9 cellular contexts compared by ENCODE assay signal in genomic region chr1:11982010-11982392, GRCh38. TPM values are rescaled to one million over a fixed set of nuclear protein-coding genes. Genes with fewer than 3 reads are reported as not detected.
A peak's percentile ranks its signal among the peaks of the same experiment; 100 is the strongest.
DNase-seq lines count a peak whose midpoint lies in the region; ATAC-seq and TF ChIP-seq lines count a peak whose summit lies in the region.
"Had no signal": no experiment of that assay in that cellular context is flagged by ENCODE, and none has a peak within 500 bp of the region (broad histone marks: within the 10 kb centered on the region; RNA-seq: fewer than 3 reads in every experiment).

No MANE protein-coding gene starts in this region.

- no peak overlapping the region for H2BK15ac ChIP-seq in mesenchymal stem cell (ENCODE audit: low read depth, poor library complexity, severe bottlenecking)

- peaks cover 21% of the 10 kb centered on the region for H3K36me3 Mint-ChIP-seq in CD4-positive, CD25-positive, alpha-beta regulatory T cell
- peaks cover 22% of the 10 kb centered on the region for H3K36me3 Mint-ChIP-seq in HFFc6 (ENCODE audit: low read depth)

- intact Hi-C loops in left colon (cut with DNase I, micrococcal nuclease), result no loop called here

- no peaks in the 10 kb centered on the region for H3K27me3 ChIP-seq in CD4-positive, CD25-positive, alpha-beta regulatory T cell (ENCODE audit: control insufficient read depth, insufficient read depth, low read length)
- H3K27me3 ChIP-seq in adipocyte (replicated peaks; ENCODE audit: control insufficient read depth, insufficient read depth, low read length) (no peaks in the 10 kb centered on the region), mesenchymal stem cell (ENCODE audit: control insufficient read depth in 1 of 2, insufficient read depth in 1 of 2, low read length in 2 of 2) (no peaks in the 10 kb centered on the region), WERI-Rb-1 (ENCODE audit: insufficient read depth, low read depth, severe bottlenecking) (no peaks in the 10 kb centered on the region)

- no peak overlapping the region for H3K4ac ChIP-seq in mesenchymal stem cell (ENCODE audit: low read depth in 1 of 2, low read length in 2 of 2)

- H3K36me3 ChIP-seq in CD4-positive, CD25-positive, alpha-beta regulatory T cell (ENCODE audit: control insufficient read depth, insufficient read depth, low read length), result peaks cover 33% of the 10 kb centered on the region
- H3K36me3 ChIP-seq in adipocyte (ENCODE audit: control insufficient read depth, insufficient read depth, low read length, severe bottlenecking) (peaks cover 27% of the 10 kb centered on the region), mesenchymal stem cell (ENCODE audit: control insufficient read depth in 1 of 2, insufficient read depth in 2 of 2, low read depth in 1 of 2, low read length in 2 of 2) (peaks cover 26 to 38% of the 10 kb centered on the region in 2 experiments), WERI-Rb-1 (peaks cover 50% of the 10 kb centered on the region)

- no peaks in the 10 kb centered on the region for H3K27me3 Mint-ChIP-seq in CD4-positive, CD25-positive, alpha-beta regulatory T cell
- H3K27me3 Mint-ChIP-seq in HFFc6 (ENCODE audit: insufficient read depth), result peaks cover 5% of the 10 kb centered on the region

- H3K4me2 ChIP-seq in mesenchymal stem cell (ENCODE audit: low read length, poor library complexity, severe bottlenecking), result no peak overlapping the region

- H2BK5ac ChIP-seq in mesenchymal stem cell (ENCODE audit: low read depth, low read length, poor library complexity, severe bottlenecking), result no peak overlapping the region

- H3K27ac Mint-ChIP-seq in CD4-positive, CD25-positive, alpha-beta regulatory T cell, result peak overlapping the region; percentile 72 to 94 (median 90)
- H3K27ac Mint-ChIP-seq in HFFc6, result peak overlapping the region; percentile 88

- peak in 1 of 3 donors; percentile 44 for DNase-seq in CD4-positive, CD25-positive, alpha-beta regulatory T cell
- DNase-seq in HFFc6, result peak; percentile 30
- peak; percentile 58 for DNase-seq in adipocyte (ENCODE audit: low read depth)
- no peak for DNase-seq in mesenchymal stem cell
- no peak for DNase-seq in NCI-H1417 treated with DMSO at 0.1 percent for 48 hours (lab: John Stamatoyannopoulos, UW)
- DNase-seq in pons (ENCODE audit: low spot score), result no peak
- no peak for DNase-seq in left colon
- no peak for DNase-seq in WERI-Rb-1
- DNase-seq: NCI-H2029 had no signal

- H3K4me1 ChIP-seq in CD4-positive, CD25-positive, alpha-beta regulatory T cell (ENCODE audit: control insufficient read depth, insufficient read depth, low read length, poor library complexity, severe bottlenecking), result peaks cover 23% of the 10 kb centered on the region
- H3K4me1 ChIP-seq in adipocyte (ENCODE audit: control insufficient read depth, insufficient read depth, low read length), result peaks cover 49% of the 10 kb centered on the region
- peaks cover 30% of the 10 kb centered on the region for H3K4me1 ChIP-seq in mesenchymal stem cell (ENCODE audit: control insufficient read depth, insufficient read depth, low read depth, low read length)

- ATAC-seq in CD4-positive, CD25-positive, alpha-beta regulatory T cell (ENCODE audit: low read depth in 2 of 2), result no peak
- ATAC-seq in left colon, result no peak

- H4K91ac ChIP-seq in mesenchymal stem cell (ENCODE audit: low read length), result no peak overlapping the region

- TF ChIP-seq CTCF in HFFc6 (IDR thresholded peaks at IDR 0.05), result peak; percentile 63
- no peak for TF ChIP-seq CTCF in WERI-Rb-1 (IDR thresholded peaks at IDR 0.05; ENCODE audit: low read depth, low read length)

- H2AFZ ChIP-seq in mesenchymal stem cell (ENCODE audit: low read depth, low read length), result no peak overlapping the region

- 100% methylated on average over 3 of the region's 3 CpGs for WGBS in mesenchymal stem cell

- H3K9me3 Mint-ChIP-seq in CD4-positive, CD25-positive, alpha-beta regulatory T cell, result no peaks in the 10 kb centered on the region
- H3K9me3 Mint-ChIP-seq in HFFc6, result no peaks in the 10 kb centered on the region

- H3K4me1 Mint-ChIP-seq in CD4-positive, CD25-positive, alpha-beta regulatory T cell, result peaks cover 13 to 59% (median 38%) of the 10 kb centered on the region in 4 donors
- H3K4me1 Mint-ChIP-seq in HFFc6 (ENCODE audit: low read depth), result peaks cover 60% of the 10 kb centered on the region

- H3K18ac ChIP-seq in mesenchymal stem cell (ENCODE audit: low read depth in 1 of 2, low read length in 2 of 2), result no peak overlapping the region

- no peak overlapping the region for H2AK5ac ChIP-seq in mesenchymal stem cell (ENCODE audit: low read length, severe bottlenecking)

- no peak overlapping the region for H3K27ac ChIP-seq in CD4-positive, CD25-positive, alpha-beta regulatory T cell (ENCODE audit: insufficient read depth, low read length, poor library complexity, severe bottlenecking)
- H3K27ac ChIP-seq in mesenchymal stem cell (ENCODE audit: low read length, poor library complexity, severe bottlenecking), result no peak overlapping the region
- no peak overlapping the region for H3K27ac ChIP-seq in WERI-Rb-1

- no peaks in the 10 kb centered on the region for H3K9me3 ChIP-seq in CD4-positive, CD25-positive, alpha-beta regulatory T cell (ENCODE audit: control insufficient read depth in 2 of 2, low read length in 2 of 2)
- H3K9me3 ChIP-seq in adipocyte (ENCODE audit: control insufficient read depth, low read length) (no peaks in the 10 kb centered on the region), mesenchymal stem cell (ENCODE audit: control insufficient read depth, low read length) (no peaks in the 10 kb centered on the region), WERI-Rb-1 (ENCODE audit: severe bottlenecking) (no peaks in the 10 kb centered on the region)

- H3K4me3 Mint-ChIP-seq in CD4-positive, CD25-positive, alpha-beta regulatory T cell, result peak overlapping the region; percentile 89 to 97 (median 94)
- peak overlapping the region; percentile 99 for H3K4me3 Mint-ChIP-seq in HFFc6

- no peak overlapping the region for H2BK12ac ChIP-seq in mesenchymal stem cell (ENCODE audit: low read length in 2 of 2)

- H3K79me1 ChIP-seq in mesenchymal stem cell (replicated peaks; ENCODE audit: low read length, poor library complexity, severe bottlenecking), result peaks cover 31% of the 10 kb centered on the region

- H3K14ac ChIP-seq in mesenchymal stem cell (ENCODE audit: low read length in 2 of 2), result no peak overlapping the region

- H3K23ac ChIP-seq in mesenchymal stem cell (ENCODE audit: low read length in 2 of 2), result no peak overlapping the region

- H3K4me3 ChIP-seq in CD4-positive, CD25-positive, alpha-beta regulatory T cell (ENCODE audit: low read depth, low read length), result no peak overlapping the region
- H3K4me3 ChIP-seq in adipocyte (ENCODE audit: low read length) (no peak overlapping the region), mesenchymal stem cell (ENCODE audit: insufficient read depth in 1 of 2, low read depth in 1 of 2, low read length in 2 of 2) (peak overlapping the region in 1 of 2 experiments; percentile 93), WERI-Rb-1 (ENCODE audit: low read depth, low read length) (no peak overlapping the region)

- H3K9ac ChIP-seq in adipocyte (ENCODE audit: low read length) (peak overlapping the region; percentile 36), mesenchymal stem cell (ENCODE audit: low read length) (peak overlapping the region; percentile 95)

- no peak overlapping the region for H2BK120ac ChIP-seq in mesenchymal stem cell (ENCODE audit: low read depth, low read length)

- no peak overlapping the region for H4K8ac ChIP-seq in mesenchymal stem cell (ENCODE audit: low read length)

RNA-seq across cellular contexts. Expression of gene MFN2, which starts 1.8 kb away (rescaled TPM):
- total RNA-seq in CD4-positive, CD25-positive, alpha-beta regulatory T cell, result 39.1 TPM
- 10 to 100 TPM; 30.0 to 38.1 (median 35.4) TPM for polyA plus RNA-seq in CD4-positive, CD25-positive, alpha-beta regulatory T cell
- 100 to 1,000 TPM in 4 of 6 experiments, 10 to 100 TPM in 2; 92.8 to 112 (median 101) TPM for total RNA-seq in HFFc6 (2021; fragmentation: NEBNext Ultra II Directional; extraction: Animal tissue kit (Norgen Biotek cat#: 25700))
- polyA plus RNA-seq in mesenchymal stem cell (2013, experiment 1 of 2), result 32.9 TPM
- polyA plus RNA-seq in mesenchymal stem cell (2013, experiment 2 of 2), result 32.5 TPM
- total RNA-seq in left colon, result 10 to 100 TPM; 93.9 to 99.6 TPM

RNA-seq across cellular contexts. Expression of gene MIIP, which starts 37.3 kb away (rescaled TPM):
- 49.1 TPM for total RNA-seq in CD4-positive, CD25-positive, alpha-beta regulatory T cell
- polyA plus RNA-seq in CD4-positive, CD25-positive, alpha-beta regulatory T cell, result 10 to 100 TPM; 31.9 to 45.1 (median 38.4) TPM
- total RNA-seq in HFFc6 (2021; fragmentation: NEBNext Ultra II Directional; extraction: Animal tissue kit (Norgen Biotek cat#: 25700)), result 10 to 100 TPM in 5 of 6 experiments, 1 to 10 TPM in 1; 9.9 to 14.8 (median 12.6) TPM
- 13.4 TPM for polyA plus RNA-seq in mesenchymal stem cell (2013, experiment 1 of 2)
- 14.0 TPM for polyA plus RNA-seq in mesenchymal stem cell (2013, experiment 2 of 2)
- 10 to 100 TPM; 16.2 to 22.9 TPM for total RNA-seq in left colon

RNA-seq across cellular contexts. Expression of gene PLOD1, which starts 47.5 kb away (rescaled TPM):
- 2.9 TPM for total RNA-seq in CD4-positive, CD25-positive, alpha-beta regulatory T cell
- 1 to 10 TPM; 2.2 to 6.6 (median 4.7) TPM for polyA plus RNA-seq in CD4-positive, CD25-positive, alpha-beta regulatory T cell
- 100 to 1,000 TPM; 294 to 438 (median 315) TPM for total RNA-seq in HFFc6 (2021; fragmentation: NEBNext Ultra II Directional; extraction: Animal tissue kit (Norgen Biotek cat#: 25700))
- polyA plus RNA-seq in mesenchymal stem cell (2013, experiment 1 of 2), result 269 TPM
- polyA plus RNA-seq in mesenchymal stem cell (2013, experiment 2 of 2), result 276 TPM
- 10 to 100 TPM; 36.4 to 49.8 TPM for total RNA-seq in left colon

RNA-seq across cellular contexts. Expression of gene KIAA2013, which starts 55.8 kb away (rescaled TPM):
- total RNA-seq in CD4-positive, CD25-positive, alpha-beta regulatory T cell, result 24.1 TPM
- polyA plus RNA-seq in CD4-positive, CD25-positive, alpha-beta regulatory T cell, result 10 to 100 TPM; 33.6 to 69.2 (median 45.6) TPM
- total RNA-seq in HFFc6 (2021; fragmentation: NEBNext Ultra II Directional; extraction: Animal tissue kit (Norgen Biotek cat#: 25700)), result 10 to 100 TPM; 59.0 to 74.3 (median 66.5) TPM
- polyA plus RNA-seq in mesenchymal stem cell (2013, experiment 1 of 2), result 27.9 TPM
- 27.6 TPM for polyA plus RNA-seq in mesenchymal stem cell (2013, experiment 2 of 2)
- total RNA-seq in left colon, result 100 to 1,000 TPM; 105 to 120 TPM

Comparison
In these comparisons a context has a peak if more than half of its experiments do, and no peak if none do; other contexts are left out.
1. DNase-seq: peak in HFFc6 (single experiment) and adipocyte (single experiment); none in mesenchymal stem cell (single experiment), NCI-H1417 treated with DMSO at 0.1 percent for 48 hours (single experiment), pons (single experiment), left colon (0 of 2) and WERI-Rb-1 (single experiment).